Comparison of ENCODE assay signal across 2 cellular contexts in genomic region chr22:23401910-23402274, GRCh38.
TF ChIP-seq lines count a peak whose summit lies in the region.

No MANE protein-coding gene starts in this region.

TF ChIP-seq in GM12878, 131 proteins besides CTCF, POLR2A, EP300 and RAD21:
- TF ChIP-seq ZBTB4 (CRISPR knock-in tag; IDR thresholded peaks at IDR 0.05) (no peak), TBL1XR1 (IDR thresholded peaks at IDR 0.05; ENCODE audit: low read depth, low read length) (no peak), NFXL1 (IDR thresholded peaks at IDR 0.05; ENCODE audit: borderline replicate concordance) (no peak), EGR1 (IDR thresholded peaks at IDR 0.05; ENCODE audit: borderline replicate concordance in 1 of 2, low read depth in 2 of 2, low read length in 2 of 2) (no peak), ZNF274 (IDR thresholded peaks at IDR 0.05; ENCODE audit: insufficient read depth, insufficient read length) (no peak), ZNF24 (IDR thresholded peaks at IDR 0.05) (no peak), SIN3A (IDR thresholded peaks at IDR 0.05; ENCODE audit: low read depth, low read length) (no peak), ZBTB33 (IDR thresholded peaks at IDR 0.05) (no peak), ZBTB40 (IDR thresholded peaks at IDR 0.05; ENCODE audit: borderline replicate concordance) (no peak), GATAD2B (conservative IDR thresholded peaks at IDR 0.05; ENCODE audit: low read depth) (no peak), HDAC6 (IDR thresholded peaks at IDR 0.05; ENCODE audit: unreplicated experiment) (no peak), MEF2A (IDR thresholded peaks at IDR 0.05; ENCODE audit: insufficient read depth, low read depth, low read length) (no peak), TCF7 (IDR thresholded peaks at IDR 0.05; ENCODE audit: borderline replicate concordance) (no peak), STAT3 (IDR thresholded peaks at IDR 0.05; ENCODE audit: low read depth, low read length) (no peak)

TF ChIP-seq in HepG2, 621 proteins besides CTCF, POLR2A, EP300 and RAD21 (continued from another document):
- TF ChIP-seq DMTF1 (CRISPR knock-in tag; IDR thresholded peaks at IDR 0.05), result no peak
